In genomic region chr9:120985759-120986353, GRCh38 we compare ENCODE assay signal across 8 cellular contexts. TPM values are rescaled to one million over a fixed set of nuclear protein-coding genes. Genes with fewer than 3 reads are reported as not detected.
A peak's percentile ranks its signal among the peaks of the same experiment; 100 is the strongest.
DNase-seq lines count a peak whose midpoint lies in the region; ATAC-seq and FAIRE-seq lines count a peak whose summit lies in the region.

No MANE protein-coding gene starts in this region.

- no peak overlapping the region for H3K27ac Mint-ChIP-seq in effector memory CD8-positive, alpha-beta T cell

- ATAC-seq in effector memory CD8-positive, alpha-beta T cell (replicated peaks), result no peak

- no peak overlapping the region for H3K4me3 Mint-ChIP-seq in effector memory CD8-positive, alpha-beta T cell

- H3K9me3 Mint-ChIP-seq in effector memory CD8-positive, alpha-beta T cell, result no peaks in the 10 kb centered on the region

- no peaks in the 10 kb centered on the region for H3K4me1 Mint-ChIP-seq in effector memory CD8-positive, alpha-beta T cell (ENCODE audit: low read depth in 2 of 2)

- no peaks in the 10 kb centered on the region for H3K27me3 Mint-ChIP-seq in effector memory CD8-positive, alpha-beta T cell

- H3K36me3 Mint-ChIP-seq in effector memory CD8-positive, alpha-beta T cell (ENCODE audit: insufficient read depth), result no peaks in the 10 kb centered on the region

- DNase-seq in DMS53 (lab: John Stamatoyannopoulos, UW), result peak; percentile 76
- DNase-seq in HS-27A (ENCODE audit: low read depth), result peak; percentile 24
- DNase-seq in RCC 7860 (ENCODE audit: low spot score), result peak; percentile 54
- DNase-seq in fibroblast of gingiva (ENCODE audit: low read depth), result peak; percentile 53
- DNase-seq in pulmonary artery endothelial cell (ENCODE audit: low read depth, low spot score), result peak; percentile 53
- DNase-seq in activated CD4-positive, alpha-beta T cell treated with anti-CD3 and anti-CD28 coated beads, Interleukin-2, amount 50 U/mL, for 48 hours, result no peak
- no peak for DNase-seq in stimulated activated CD4-positive, alpha-beta T cell treated with anti-CD3 and anti-CD28 coated beads, Interleukin-12 subunit alpha, Interleukin-12 subunit beta, amount 100 ng/mL, for 4 hours
- no peak for DNase-seq in effector memory CD8-positive, alpha-beta T cell

- peak; percentile 59 for FAIRE-seq in RCC 7860 (lab: Jason Lieb, UNC)

RNA-seq across cellular contexts. Expression of gene TRAF1, which starts 59.3 kb away (rescaled TPM):
- total RNA-seq in pulmonary artery endothelial cell, result 1.7 and 2.5 TPM in 2 replicates

Comparison
In these comparisons a context has a peak if more than half of its experiments do, and no peak if none do; other contexts are left out.
1. DNase-seq: peak in DMS53 (single experiment), HS-27A (single experiment), RCC 7860 (single experiment), fibroblast of gingiva (single experiment) and pulmonary artery endothelial cell (single experiment); none in activated CD4-positive, alpha-beta T cell treated with anti-CD3 and anti-CD28 coated beads, Interleukin-2, amount 50 U/mL, for 48 hours (0 of 2), stimulated activated CD4-positive, alpha-beta T cell treated with anti-CD3 and anti-CD28 coated beads, Interleukin-12 subunit alpha, Interleukin-12 subunit beta, amount 100 ng/mL, for 4 hours (single experiment) and effector memory CD8-positive, alpha-beta T cell (0 of 3).